ENCODE assay signal across 27 cellular contexts in the genomic region with DNA sequence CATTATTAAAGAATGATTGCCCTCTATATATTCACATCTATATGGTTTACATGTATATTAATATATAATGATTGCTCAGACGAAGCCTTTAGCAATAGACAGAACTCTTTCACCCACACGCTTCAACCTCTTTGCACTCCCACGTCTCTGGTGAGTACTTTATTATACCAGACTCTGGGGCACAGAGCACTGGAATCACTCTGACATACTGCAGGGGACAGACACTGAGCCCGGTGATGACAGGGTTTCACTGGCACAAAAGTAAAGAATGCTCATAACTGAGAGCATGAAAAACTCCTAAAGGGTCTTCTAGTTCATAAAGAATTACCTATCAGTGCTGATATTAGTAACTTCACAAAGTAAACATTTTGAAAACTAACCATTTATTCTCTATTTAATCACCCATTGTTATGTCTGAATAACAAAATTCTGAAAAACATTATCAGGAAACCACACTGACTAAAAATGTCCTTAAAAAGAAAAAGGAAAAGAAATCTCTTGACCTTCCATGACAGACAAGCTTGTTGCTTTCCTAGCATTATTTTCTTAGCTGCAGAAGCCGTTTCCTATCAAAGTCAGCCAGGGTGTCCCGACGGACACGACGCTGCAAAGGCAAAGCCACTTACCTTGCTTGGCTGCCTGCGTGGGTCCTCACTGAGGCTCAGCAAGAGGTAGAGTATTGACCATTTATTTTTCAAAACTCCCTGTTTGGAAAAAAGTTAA.
"Had no signal": no experiment of that assay in that cellular context is flagged by ENCODE, and none has a peak within 500 bp of the region (broad histone marks: within the 10 kb centered on the region; RNA-seq: fewer than 3 reads in every experiment).

No MANE protein-coding gene starts in this region.

- H3K9me3 Mint-ChIP-seq: naive thymus-derived CD4-positive, alpha-beta T cell; nephron progenitor cell; stimulated activated naive CD8-positive, alpha-beta T cell treated with anti-CD3 and anti-CD28 coated beads, Interleukin-15, amount 100 ng/mL, for 72 hours had no signal

- ATAC-seq: esophagus mucosa; gastrocnemius medialis; heart left ventricle; left lobe of liver; naive thymus-derived CD4-positive, alpha-beta T cell; psoas muscle; stimulated activated naive CD8-positive, alpha-beta T cell treated with anti-CD3 and anti-CD28 coated beads, Interleukin-15, amount 100 ng/mL, for 72 hours had no signal

- H3K27me3 ChIP-seq: dorsolateral prefrontal cortex, gastrocnemius medialis, heart left ventricle, hepatocyte, right lobe of liver, suprapubic skin, transverse colon, vagina had no signal

- H2AFZ ChIP-seq: hepatocyte had no signal

- H3K27ac Mint-ChIP-seq: nephron progenitor cell; stimulated activated naive CD8-positive, alpha-beta T cell treated with anti-CD3 and anti-CD28 coated beads, Interleukin-15, amount 100 ng/mL, for 72 hours had no signal

- H3K27me3 Mint-ChIP-seq: naive thymus-derived CD4-positive, alpha-beta T cell; stimulated activated naive CD8-positive, alpha-beta T cell treated with anti-CD3 and anti-CD28 coated beads, Interleukin-15, amount 100 ng/mL, for 72 hours had no signal

- DNase-seq: dorsolateral prefrontal cortex; effector CD4-positive, alpha-beta T cell; foreskin fibroblast; gastrocnemius medialis; heart left ventricle; kidney; mammary epithelial cell; mesendoderm; midbrain; naive thymus-derived CD4-positive, alpha-beta T cell; nephron progenitor cell; nucleus accumbens; psoas muscle; right lobe of liver; small intestine; stimulated activated CD4-positive, alpha-beta T cell treated with anti-CD3 and anti-CD28 coated beads, Interleukin-15, amount 100 ng/mL, for 24 hours; stimulated activated CD4-positive, alpha-beta T cell treated with anti-CD3 and anti-CD28 coated beads, Interleukin-2, amount 100 ng/mL, for 48 hours; stimulated activated naive CD4-positive, alpha-beta T cell; stimulated activated naive CD8-positive, alpha-beta T cell treated with anti-CD3 and anti-CD28 coated beads, Interleukin-15, amount 100 ng/mL, for 72 hours; transverse colon had no signal

- H3K4me1 Mint-ChIP-seq: stimulated activated naive CD8-positive, alpha-beta T cell treated with anti-CD3 and anti-CD28 coated beads, Interleukin-15, amount 100 ng/mL, for 72 hours had no signal

- H3K4me2 ChIP-seq: hepatocyte had no signal

- H3K4me3 ChIP-seq: coronary artery, dorsolateral prefrontal cortex, gastrocnemius medialis, heart left ventricle, hepatocyte, psoas muscle, right lobe of liver, suprapubic skin, transverse colon, vagina had no signal

- H3K27ac ChIP-seq: coronary artery, dorsolateral prefrontal cortex, epithelial cell of prostate, gastrocnemius medialis, heart left ventricle, hepatocyte, psoas muscle, right lobe of liver, suprapubic skin, transverse colon, vagina had no signal

- H3K4me1 ChIP-seq: gastrocnemius medialis, psoas muscle, suprapubic skin, transverse colon, vagina had no signal

- H3K4me3 Mint-ChIP-seq: naive thymus-derived CD4-positive, alpha-beta T cell; nephron progenitor cell; stimulated activated naive CD8-positive, alpha-beta T cell treated with anti-CD3 and anti-CD28 coated beads, Interleukin-15, amount 100 ng/mL, for 72 hours had no signal
